In genomic region chr4:94722748-94723147, GRCh38 we compare ENCODE assay signal across 21 cellular contexts. TPM values are rescaled to one million over a fixed set of nuclear protein-coding genes. Genes with fewer than 3 reads are reported as not detected.
A peak's percentile ranks its signal among the peaks of the same experiment; 100 is the strongest.
DNase-seq lines count a peak whose midpoint lies in the region; ATAC-seq and TF ChIP-seq lines count a peak whose summit lies in the region.
"Had no signal": no experiment of that assay in that cellular context is flagged by ENCODE, and none has a peak within 500 bp of the region (broad histone marks: within the 10 kb centered on the region; RNA-seq: fewer than 3 reads in every experiment).

No MANE protein-coding gene starts in this region.

- peak; percentile 83 for ATAC-seq in HG03175 (IDR thresholded peaks at IDR 0.05; ENCODE audit: unreplicated experiment)
- ATAC-seq in stimulated activated naive B cell treated with anti-CD40 and anti-IgM and Interleukin-4, amounts not matched to agents 10 μg/mL and 1 μg/mL and 100 μg/mL, for 72 hours (replicated peaks): peak; percentile 59 to 72
- no peak for ATAC-seq in heart left ventricle
- ATAC-seq: esophagus mucosa; right cardiac atrium; stimulated activated memory B cell treated with anti-CD40 and anti-IgM and Interleukin-4, amounts not matched to agents 10 μg/mL and 1 μg/mL and 100 μg/mL, for 72 hours had no signal

- H3K27me3 ChIP-seq in heart left ventricle: peaks cover 0 to 2% (median 0%) of the 10 kb centered on the region in 9 donors
- H3K27me3 ChIP-seq: thyroid gland had no signal

- peaks cover 4 to 9% of the 10 kb centered on the region in 2 donors for H3K4me1 Mint-ChIP-seq in stimulated activated naive B cell treated with anti-CD40 and anti-IgM and Interleukin-4, amounts not matched to agents 10 μg/mL and 1 μg/mL and 100 μg/mL, for 72 hours
- H3K4me1 Mint-ChIP-seq: activated CD4-positive, alpha-beta T cell treated with anti-CD3 and anti-CD28 coated beads, Interleukin-2, amount 10 ng/mL, durations not matched to agents 7 days and 5 days; stimulated activated memory B cell treated with anti-CD40 and anti-IgM and Interleukin-4, amounts not matched to agents 10 μg/mL and 1 μg/mL and 100 μg/mL, for 72 hours had no signal

- no peak overlapping the region for H3K4me3 ChIP-seq in heart left ventricle
- H3K4me3 ChIP-seq: thyroid gland had no signal

- no peaks in the 10 kb centered on the region for H3K9me3 Mint-ChIP-seq in stimulated activated naive B cell treated with anti-CD40 and anti-IgM and Interleukin-4, amounts not matched to agents 10 μg/mL and 1 μg/mL and 100 μg/mL, for 72 hours
- H3K9me3 Mint-ChIP-seq: activated CD4-positive, alpha-beta T cell treated with anti-CD3 and anti-CD28 coated beads, Interleukin-2, amount 10 ng/mL, durations not matched to agents 7 days and 5 days; stimulated activated memory B cell treated with anti-CD40 and anti-IgM and Interleukin-4, amounts not matched to agents 10 μg/mL and 1 μg/mL and 100 μg/mL, for 72 hours had no signal

- TF ChIP-seq CTCF in heart left ventricle (IDR thresholded peaks at IDR 0.05): no peak

- no peaks in the 10 kb centered on the region for H3K4me1 ChIP-seq in heart left ventricle
- H3K4me1 ChIP-seq: thyroid gland had no signal

- TF ChIP-seq POLR2A in heart left ventricle (IDR thresholded peaks at IDR 0.05): no peak

- no peak overlapping the region for H3K27ac Mint-ChIP-seq in stimulated activated naive B cell treated with anti-CD40 and anti-IgM and Interleukin-4, amounts not matched to agents 10 μg/mL and 1 μg/mL and 100 μg/mL, for 72 hours
- H3K27ac Mint-ChIP-seq: activated CD4-positive, alpha-beta T cell treated with anti-CD3 and anti-CD28 coated beads, Interleukin-2, amount 10 ng/mL, durations not matched to agents 7 days and 5 days; stimulated activated memory B cell treated with anti-CD40 and anti-IgM and Interleukin-4, amounts not matched to agents 10 μg/mL and 1 μg/mL and 100 μg/mL, for 72 hours had no signal

- H3K27me3 Mint-ChIP-seq in stimulated activated naive B cell treated with anti-CD40 and anti-IgM and Interleukin-4, amounts not matched to agents 10 μg/mL and 1 μg/mL and 100 μg/mL, for 72 hours: peaks cover 10 to 28% of the 10 kb centered on the region in 2 donors

- H3K9me3 ChIP-seq in heart left ventricle: peaks cover 0 to 4% (median 0%) of the 10 kb centered on the region in 12 donors
- H3K9me3 ChIP-seq: thyroid gland had no signal

- 58 to 74% (median 64%) methylated on average over 2 of the region's 2 CpGs for WGBS in heart left ventricle, 4 donors

- no peak overlapping the region for H3K27ac ChIP-seq in heart left ventricle
- H3K27ac ChIP-seq: thyroid gland had no signal

- DNase-seq in NCI-H510A treated with DMSO at 0.1 percent for 48 hours (lab: John Stamatoyannopoulos, UW) (peak; percentile 17), NCI-H510A (lab: John Stamatoyannopoulos, UW) (no peak), NOMO-1 treated with DMSO at 0.1 percent for 48 hours (lab: John Stamatoyannopoulos, UW; ENCODE audit: unreplicated experiment) (peak; percentile 26), heart left ventricle (no peak), GDM1 (lab: John Stamatoyannopoulos, UW) (no peak), COLO829 (ENCODE audit: low spot score) (no peak)
- no peak for DNase-seq in stimulated activated naive B cell treated with anti-CD40 and anti-IgM and Interleukin-4, amounts not matched to agents 10 μg/mL and 1 μg/mL and 100 μg/mL, for 72 hours
- DNase-seq: activated CD4-positive, alpha-beta T cell treated with anti-CD3 and anti-CD28 coated beads, Interleukin-2, amount 10 ng/mL, durations not matched to agents 7 days and 5 days; activated CD8-positive, alpha-beta memory T cell treated with anti-CD3 and anti-CD28 coated beads, Interleukin-2, amount 50 U/mL, for 48 hours; activated gamma-delta T cell; caudate nucleus; effector CD4-positive, alpha-beta T cell; NCI-H2081; NCI-H526; right cardiac atrium; SW 1271; thyroid gland had no signal

- H3K4me3 Mint-ChIP-seq in stimulated activated naive B cell treated with anti-CD40 and anti-IgM and Interleukin-4, amounts not matched to agents 10 μg/mL and 1 μg/mL and 100 μg/mL, for 72 hours: no peak overlapping the region
- H3K4me3 Mint-ChIP-seq: activated CD4-positive, alpha-beta T cell treated with anti-CD3 and anti-CD28 coated beads, Interleukin-2, amount 10 ng/mL, durations not matched to agents 7 days and 5 days; stimulated activated memory B cell treated with anti-CD40 and anti-IgM and Interleukin-4, amounts not matched to agents 10 μg/mL and 1 μg/mL and 100 μg/mL, for 72 hours had no signal

- H3K36me3 Mint-ChIP-seq in stimulated activated naive B cell treated with anti-CD40 and anti-IgM and Interleukin-4, amounts not matched to agents 10 μg/mL and 1 μg/mL and 100 μg/mL, for 72 hours: no peaks in the 10 kb centered on the region
- H3K36me3 Mint-ChIP-seq: stimulated activated memory B cell treated with anti-CD40 and anti-IgM and Interleukin-4, amounts not matched to agents 10 μg/mL and 1 μg/mL and 100 μg/mL, for 72 hours had no signal

- intact Hi-C loops in heart left ventricle (cut with DNase I): loop anchor here in 1 of 10 donors (10.0 kb wide), 1 partner anchor 388 kb away; no protein-coding TSS in a partner anchor

- no peaks in the 10 kb centered on the region for H3K36me3 ChIP-seq in heart left ventricle
- H3K36me3 ChIP-seq: thyroid gland had no signal

RNA-seq across cellular contexts. Expression of gene BMPR1B, which starts 35.0 kb away (rescaled TPM):
- total RNA-seq in heart left ventricle: 1 to 10 TPM; 1.1 to 7.6 (median 3.8) TPM
- polyA plus RNA-seq in heart left ventricle: under 1 TPM; 0.29 to 0.34 TPM
- total RNA-seq: activated CD4-positive, alpha-beta T cell treated with anti-CD3 and anti-CD28 coated beads, Interleukin-2, amount 10 ng/mL, durations not matched to agents 7 days and 5 days; RPMI7951 had no signal

Comparison
In these comparisons a context has a peak if more than half of its experiments do, and no peak if none do; other contexts are left out.
1. DNase-seq: peak in NCI-H510A treated with DMSO at 0.1 percent for 48 hours (single experiment) and NOMO-1 treated with DMSO at 0.1 percent for 48 hours (single experiment); none in NCI-H510A (single experiment), stimulated activated naive B cell treated with anti-CD40 and anti-IgM and Interleukin-4, amounts not matched to agents 10 μg/mL and 1 μg/mL and 100 μg/mL, for 72 hours (single experiment), heart left ventricle (0 of 5), GDM1 (single experiment) and COLO829 (single experiment).
2. ATAC-seq: peak in HG03175 (single experiment) and stimulated activated naive B cell treated with anti-CD40 and anti-IgM and Interleukin-4, amounts not matched to agents 10 μg/mL and 1 μg/mL and 100 μg/mL, for 72 hours (2 of 2); none in heart left ventricle (0 of 4).